Comparison of ENCODE assay signal across 8 cellular contexts in the genomic region with DNA sequence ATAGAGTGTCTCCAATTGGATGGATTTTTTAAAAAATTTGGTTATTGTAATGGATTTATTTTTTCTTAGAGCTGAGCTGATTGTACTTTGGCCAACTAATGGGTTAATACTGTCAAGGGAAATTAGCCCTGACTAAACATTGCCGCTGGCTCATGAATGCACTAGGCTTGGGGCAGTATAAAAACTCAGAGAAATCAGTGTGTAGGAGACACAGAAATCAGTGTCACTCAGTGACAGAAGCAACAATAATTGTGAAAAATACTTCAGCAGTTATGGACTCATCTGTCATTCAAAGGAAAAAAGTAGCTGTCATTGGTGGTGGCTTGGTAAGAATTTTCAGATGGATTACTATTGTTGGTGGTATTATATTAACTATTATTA. TPM values are rescaled to one million over a fixed set of nuclear protein-coding genes. Genes with fewer than 3 reads are reported as not detected.
DNase-seq lines count a peak whose midpoint lies in the region; ATAC-seq, FAIRE-seq and TF ChIP-seq lines count a peak whose summit lies in the region.

A gene (plus strand): TSS at position 206 of the 381 bp plus-strand sequence. CDS start 67 bp downstream, at position 273.

- TF ChIP-seq POLR2A in H54 (IDR thresholded peaks at IDR 0.05; ENCODE audit: low read depth, low read length): no peak

- no peak within 1 kb of the TSS for H4K91ac ChIP-seq in mesenchymal stem cell (ENCODE audit: low read length)

- WGBS in mesenchymal stem cell: 19% methylated on average over 1 of the region's 1 CpG

- H3K23ac ChIP-seq in mesenchymal stem cell (ENCODE audit: low read length in 2 of 2): no peak within 1 kb of the TSS

- no peak within 1 kb of the TSS for H3K4ac ChIP-seq in mesenchymal stem cell (ENCODE audit: low read depth in 1 of 2, low read length in 2 of 2)

- peak within 1 kb of the TSS; percentile 72 for H3K4me2 ChIP-seq in mesenchymal stem cell (ENCODE audit: low read length, poor library complexity, severe bottlenecking)

- H3K18ac ChIP-seq in mesenchymal stem cell (ENCODE audit: low read depth in 1 of 2, low read length in 2 of 2): peak within 1 kb of the TSS in 1 of 2 experiments; percentile 48

- peak within 1 kb of the TSS; percentile 89 for H3K9ac ChIP-seq in mesenchymal stem cell (ENCODE audit: low read length)

- H2BK5ac ChIP-seq in mesenchymal stem cell (ENCODE audit: low read depth, low read length, poor library complexity, severe bottlenecking): peak within 1 kb of the TSS; percentile 11

- H2AK5ac ChIP-seq in mesenchymal stem cell (ENCODE audit: low read length, severe bottlenecking): peak within 1 kb of the TSS; percentile 8

- H3K4me3 ChIP-seq in mesenchymal stem cell (ENCODE audit: insufficient read depth in 1 of 2, low read depth in 1 of 2, low read length in 2 of 2): peak within 1 kb of the TSS in 1 of 2 experiments; percentile 78

- H2AFZ ChIP-seq in mesenchymal stem cell (ENCODE audit: low read depth, low read length): peak within 1 kb of the TSS; percentile 76

- no peak within 1 kb of the TSS for H2BK120ac ChIP-seq in mesenchymal stem cell (ENCODE audit: low read depth, low read length)

- no peak within 1 kb of the TSS for H3K14ac ChIP-seq in mesenchymal stem cell (ENCODE audit: low read length in 2 of 2)

- no peak within 1 kb of the TSS for H2BK12ac ChIP-seq in mesenchymal stem cell (ENCODE audit: low read length in 2 of 2)

- H3K79me1 ChIP-seq in mesenchymal stem cell (replicated peaks; ENCODE audit: low read length, poor library complexity, severe bottlenecking): peaks cover 2% of the 10 kb centered on the region

- peak within 1 kb of the TSS; percentile 80 for H3K27ac ChIP-seq in mesenchymal stem cell (ENCODE audit: low read length, poor library complexity, severe bottlenecking)

- H3K9me3 ChIP-seq in mesenchymal stem cell (ENCODE audit: control insufficient read depth, low read length): no peaks in the 10 kb centered on the region

- peak; percentile 27 for ATAC-seq in GM21390 (IDR thresholded peaks at IDR 0.05; ENCODE audit: unreplicated experiment)

- H3K36me3 ChIP-seq in mesenchymal stem cell (ENCODE audit: control insufficient read depth in 1 of 2, insufficient read depth in 2 of 2, low read depth in 1 of 2, low read length in 2 of 2): no peaks in the 10 kb centered on the region

- peak; percentile 16 for DNase-seq in EL
- peak; percentile 5 for DNase-seq in HT1080 (ENCODE audit: low read depth)
- DNase-seq in astrocyte of the hippocampus (ENCODE audit: low read depth, low spot score): peak; percentile 23
- DNase-seq in mesenchymal stem cell: peak; percentile 25
- no peak for DNase-seq in dedifferentiated amniotic fluid mesenchymal stem cell (ENCODE audit: extremely low spot score)
- DNase-seq in middle frontal gyrus (ENCODE audit: extremely low spot score, low spot score): no peak
- DNase-seq in H54 (ENCODE audit: insufficient read length, low spot score): no peak

- no peak within 1 kb of the TSS for H2BK15ac ChIP-seq in mesenchymal stem cell (ENCODE audit: low read depth, poor library complexity, severe bottlenecking)

- H4K8ac ChIP-seq in mesenchymal stem cell (ENCODE audit: low read length): no peak within 1 kb of the TSS

- peaks cover 2% of the 10 kb centered on the region for H3K4me1 ChIP-seq in mesenchymal stem cell (ENCODE audit: control insufficient read depth, insufficient read depth, low read depth, low read length)

- FAIRE-seq in H54 (lab: Jason Lieb, UNC): no peak

- H3K27me3 ChIP-seq in mesenchymal stem cell (ENCODE audit: control insufficient read depth in 1 of 2, insufficient read depth in 1 of 2, low read length in 2 of 2): no peaks in the 10 kb centered on the region

RNA-seq across cellular contexts. Expression of the gene that starts here (rescaled TPM):
- total RNA-seq in HT1080 (2014; rRNA removed; shearing (Covaris generic)): not detected in 2 replicates
- polyA plus RNA-seq in HT1080 (2015; cell fraction: cytosol; rRNA removed): not detected in 2 replicates
- not detected in 2 replicates for polyA plus RNA-seq in HT1080 (2015; cell fraction: nucleus; rRNA removed)
- polyA plus RNA-seq in mesenchymal stem cell (2013, experiment 1 of 2): 0.18 TPM
- polyA plus RNA-seq in mesenchymal stem cell (2013, experiment 2 of 2): 0.10 TPM

Comparison
In these comparisons a context has a peak if more than half of its experiments do, and no peak if none do; other contexts are left out.
1. Peak in DNase-seq in HT1080; RNA of the gene not detected or under 1 TPM.
2. DNase-seq: peak in EL (single experiment), astrocyte of the hippocampus (single experiment) and mesenchymal stem cell (single experiment); none in dedifferentiated amniotic fluid mesenchymal stem cell (single experiment), middle frontal gyrus (single experiment) and H54 (single experiment).